In the genomic region with DNA sequence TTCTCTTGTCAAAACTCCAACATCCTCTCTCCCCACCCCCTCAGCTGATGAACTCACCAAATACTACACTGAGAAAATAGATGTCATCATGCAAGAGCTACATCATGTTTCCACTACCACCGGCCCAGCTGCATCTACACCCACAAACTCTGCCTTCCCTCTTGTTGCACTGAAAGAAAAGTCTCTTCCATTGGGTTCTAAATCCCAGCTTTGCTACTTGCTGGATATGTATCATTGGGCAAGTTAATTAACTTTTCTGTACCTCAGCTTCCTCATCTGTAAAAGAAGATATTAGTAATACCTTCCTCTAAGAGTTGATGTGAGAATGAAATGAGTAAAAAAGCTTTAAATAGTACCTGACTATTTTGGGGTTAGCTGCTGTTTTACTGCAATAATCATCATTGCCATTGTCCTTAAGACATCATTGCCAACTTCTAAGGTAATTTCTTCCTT, we compare ENCODE assay signal across 10 cellular contexts.
A peak's percentile ranks its signal among the peaks of the same experiment; 100 is the strongest.
DNase-seq lines count a peak whose midpoint lies in the region; ATAC-seq lines count a peak whose summit lies in the region.
"Had no signal": no experiment of that assay in that cellular context is flagged by ENCODE, and none has a peak within 500 bp of the region (broad histone marks: within the 10 kb centered on the region; RNA-seq: fewer than 3 reads in every experiment).

No MANE protein-coding gene starts in this region.

- no CpG with 5 or more reads among the region's 1 CpG for WGBS in mesenchymal stem cell
- no CpG with 5 or more reads among the region's 1 CpG for WGBS in trophoblast cell (ENCODE audit: extremely low coverage, insufficient coverage, insufficient read length)

- H3K27me3 ChIP-seq in mesenchymal stem cell (ENCODE audit: control insufficient read depth in 1 of 2, insufficient read depth in 1 of 2, low read length in 2 of 2): no peaks in the 10 kb centered on the region
- no peaks in the 10 kb centered on the region for H3K27me3 ChIP-seq in trophoblast cell (ENCODE audit: insufficient read depth, low read length)

- no peaks in the 10 kb centered on the region for H3K9me3 ChIP-seq in mesenchymal stem cell (ENCODE audit: control insufficient read depth, low read length)
- no peaks in the 10 kb centered on the region for H3K9me3 ChIP-seq in trophoblast cell (ENCODE audit: insufficient read depth, low read depth, low read length)

- peaks cover 3% of the 10 kb centered on the region for H3K4me1 ChIP-seq in mesenchymal stem cell (ENCODE audit: control insufficient read depth, insufficient read depth, low read depth, low read length)
- no peaks in the 10 kb centered on the region for H3K4me1 ChIP-seq in trophoblast cell (ENCODE audit: control insufficient read depth in 1 of 2, insufficient read depth in 2 of 2, low read length in 2 of 2)

- H3K36me3 ChIP-seq in mesenchymal stem cell (ENCODE audit: control insufficient read depth in 1 of 2, insufficient read depth in 2 of 2, low read depth in 1 of 2, low read length in 2 of 2) (peaks cover 0 to 17% of the 10 kb centered on the region in 2 experiments), trophoblast cell (ENCODE audit: control insufficient read depth in 1 of 2, insufficient read depth in 2 of 2, low read length in 2 of 2) (no peaks in the 10 kb centered on the region)

- H4K8ac ChIP-seq in mesenchymal stem cell (ENCODE audit: low read length) (no peak overlapping the region), trophoblast cell (ENCODE audit: low read depth, low read length) (no peak overlapping the region)

- no peak overlapping the region for H2AFZ ChIP-seq in mesenchymal stem cell (ENCODE audit: low read depth, low read length)
- no peak overlapping the region for H2AFZ ChIP-seq in trophoblast cell (ENCODE audit: insufficient read depth, low read length, poor library complexity)

- H3K18ac ChIP-seq in mesenchymal stem cell (ENCODE audit: low read depth in 1 of 2, low read length in 2 of 2) (no peak overlapping the region), trophoblast cell (ENCODE audit: low read length) (no peak overlapping the region)

- no peak overlapping the region for H3K4me2 ChIP-seq in mesenchymal stem cell (ENCODE audit: low read length, poor library complexity, severe bottlenecking)
- no peak overlapping the region for H3K4me2 ChIP-seq in trophoblast cell (ENCODE audit: low read length)

- in situ Hi-C loops in ACHN (cut with HindIII; ENCODE audit: low pct_ligation_motif_present, low pct_unique_long_range_greater_than_20kb, low sequenced_read_pairs): no loop called here

- no peaks in the 10 kb centered on the region for H3K79me2 ChIP-seq in trophoblast cell (ENCODE audit: control insufficient read depth, insufficient read depth, low read length, poor library complexity)

- H2BK12ac ChIP-seq in mesenchymal stem cell (ENCODE audit: low read length in 2 of 2) (no peak overlapping the region), trophoblast cell (ENCODE audit: low read length) (no peak overlapping the region)

- H4K91ac ChIP-seq in mesenchymal stem cell (ENCODE audit: low read length): no peak overlapping the region
- no peak overlapping the region for H4K91ac ChIP-seq in trophoblast cell (ENCODE audit: low read depth, low read length)

- H4K12ac ChIP-seq in trophoblast cell (ENCODE audit: low read depth, low read length): no peak overlapping the region

- H3K4me3 ChIP-seq in mesenchymal stem cell (ENCODE audit: insufficient read depth in 1 of 2, low read depth in 1 of 2, low read length in 2 of 2) (no peak overlapping the region), trophoblast cell (ENCODE audit: low read depth, low read length) (no peak overlapping the region)

- H3K79me1 ChIP-seq in mesenchymal stem cell (replicated peaks; ENCODE audit: low read length, poor library complexity, severe bottlenecking) (peaks cover 3% of the 10 kb centered on the region), trophoblast cell (ENCODE audit: low read length) (no peaks in the 10 kb centered on the region)

- ATAC-seq in GM18517 (IDR thresholded peaks at IDR 0.05; ENCODE audit: unreplicated experiment) (peak; percentile 78), GM21423 (IDR thresholded peaks at IDR 0.05; ENCODE audit: unreplicated experiment) (peak; percentile 62), HG03378 (IDR thresholded peaks at IDR 0.05; ENCODE audit: unreplicated experiment) (peak; percentile 87)

- no peak overlapping the region for H3K4ac ChIP-seq in mesenchymal stem cell (ENCODE audit: low read depth in 1 of 2, low read length in 2 of 2)
- H3K4ac ChIP-seq in trophoblast cell (ENCODE audit: low read depth, low read length): no peak overlapping the region

- no peak overlapping the region for H2BK15ac ChIP-seq in mesenchymal stem cell (ENCODE audit: low read depth, poor library complexity, severe bottlenecking)

- peak overlapping the region; percentile 76 for H3K27ac ChIP-seq in mesenchymal stem cell (ENCODE audit: low read length, poor library complexity, severe bottlenecking)
- no peak overlapping the region for H3K27ac ChIP-seq in trophoblast cell (ENCODE audit: low read depth, low read length)

- H2AK5ac ChIP-seq in mesenchymal stem cell (ENCODE audit: low read length, severe bottlenecking) (no peak overlapping the region), trophoblast cell (ENCODE audit: low read length) (no peak overlapping the region)

- H3K23ac ChIP-seq in mesenchymal stem cell (ENCODE audit: low read length in 2 of 2): no peak overlapping the region
- no peak overlapping the region for H3K23ac ChIP-seq in trophoblast cell (ENCODE audit: low read length)

- H2BK120ac ChIP-seq in mesenchymal stem cell (ENCODE audit: low read depth, low read length) (no peak overlapping the region), trophoblast cell (ENCODE audit: insufficient read depth, low read length, poor library complexity) (no peak overlapping the region)

- no peak for DNase-seq in mesenchymal stem cell
- no peak for DNase-seq in GDM1 (lab: John Stamatoyannopoulos, UW)
- no peak for DNase-seq in mucosa of gallbladder (ENCODE audit: low spot score)
- DNase-seq in trophoblast cell: no peak
- DNase-seq in ACHN: no peak
- DNase-seq: hypothalamus, NCI-H510A treated with DMSO at 0.1 percent for 48 hours had no signal

- H3K14ac ChIP-seq in mesenchymal stem cell (ENCODE audit: low read length in 2 of 2) (no peak overlapping the region), trophoblast cell (ENCODE audit: low read length) (no peak overlapping the region)

- H2BK5ac ChIP-seq in mesenchymal stem cell (ENCODE audit: low read depth, low read length, poor library complexity, severe bottlenecking) (no peak overlapping the region), trophoblast cell (ENCODE audit: low read depth, low read length, poor library complexity) (no peak overlapping the region)

- H3K9ac ChIP-seq in mesenchymal stem cell (ENCODE audit: low read length) (no peak overlapping the region), trophoblast cell (ENCODE audit: low read length) (no peak overlapping the region)
